In genomic region chr12:57145460-57146059, GRCh38 we compare ENCODE assay signal across 13 cellular contexts. TPM values are rescaled to one million over a fixed set of nuclear protein-coding genes. Genes with fewer than 3 reads are reported as not detected.
DNase-seq lines count a peak whose midpoint lies in the region; ATAC-seq and TF ChIP-seq lines count a peak whose summit lies in the region.
"Had no signal": no experiment of that assay in that cellular context is flagged by ENCODE, and none has a peak within 500 bp of the region (broad histone marks: within the 10 kb centered on the region; RNA-seq: fewer than 3 reads in every experiment).

No MANE protein-coding gene starts in this region.

- no peak overlapping the region for H3K14ac ChIP-seq in neuronal stem cell (ENCODE audit: low read length)

- H3K4me3 ChIP-seq in heart left ventricle = no peak overlapping the region
- H3K4me3 ChIP-seq in esophagus squamous epithelium = no peak overlapping the region
- no peak overlapping the region for H3K4me3 ChIP-seq in neuronal stem cell (ENCODE audit: low read length in 2 of 2)
- no peak overlapping the region for H3K4me3 ChIP-seq in upper lobe of right lung
- H3K4me3 ChIP-seq: right lobe of liver had no signal

- H2BK15ac ChIP-seq in neuronal stem cell (ENCODE audit: low read length) = no peak overlapping the region

- peaks cover 10 to 90% (median 56%) of the 10 kb centered on the region in 12 donors for H3K4me1 ChIP-seq in heart left ventricle
- peaks cover 13 to 73% (median 39%) of the 10 kb centered on the region in 3 donors for H3K4me1 ChIP-seq in esophagus squamous epithelium
- peaks cover 4 to 16% of the 10 kb centered on the region in 2 donors for H3K4me1 ChIP-seq in neuronal stem cell (ENCODE audit: control insufficient read depth in 2 of 2, insufficient read depth in 1 of 2, low read depth in 1 of 2, low read length in 2 of 2)
- peaks cover 50% of the 10 kb centered on the region for H3K4me1 ChIP-seq in upper lobe of right lung

- peak overlapping the region; percentile 65 for H3K23ac ChIP-seq in neuronal stem cell (ENCODE audit: low read depth, low read length, poor library complexity)

- ATAC-seq in heart left ventricle (no peak), left cardiac atrium (no peak), upper lobe of right lung (no peak), GM18517 (IDR thresholded peaks at IDR 0.05; ENCODE audit: unreplicated experiment) (no peak)
- ATAC-seq in naive thymus-derived CD8-positive, alpha-beta T cell = no peak

- no peak for TF ChIP-seq POLR2A in heart left ventricle (IDR thresholded peaks at IDR 0.05)
- TF ChIP-seq POLR2A in esophagus squamous epithelium (IDR thresholded peaks at IDR 0.05) = no peak

- TF ChIP-seq CTCF in heart left ventricle (IDR thresholded peaks at IDR 0.05) = no peak
- no peak for TF ChIP-seq CTCF in esophagus squamous epithelium (IDR thresholded peaks at IDR 0.05)
- peak; percentile 8 for TF ChIP-seq CTCF in upper lobe of right lung (IDR thresholded peaks at IDR 0.05)

- no peak overlapping the region for H2AFZ ChIP-seq in neuronal stem cell (ENCODE audit: low read length)

- no peaks in the 10 kb centered on the region for H3K9me3 Mint-ChIP-seq in naive thymus-derived CD8-positive, alpha-beta T cell
- H3K9me3 Mint-ChIP-seq: activated B cell treated with CpG ODN at 0.5 μM for 24 hours; activated naive CD8-positive, alpha-beta T cell treated with anti-CD3 and anti-CD28 coated beads for 36 hours; immature natural killer cell had no signal

- H4K8ac ChIP-seq in neuronal stem cell (ENCODE audit: low read depth, low read length) = no peak overlapping the region

- no peak overlapping the region for H3K18ac ChIP-seq in neuronal stem cell (ENCODE audit: low read length)

- no peak overlapping the region for H2BK12ac ChIP-seq in neuronal stem cell (ENCODE audit: low read length)

- WGBS in heart left ventricle, 4 donors = 56 to 69% (median 60%) methylated on average over 10 of the region's 10 CpGs
- WGBS in esophagus squamous epithelium, 2 donors = 69 to 74% methylated on average over 6 to 8 of the region's 10 CpGs
- WGBS in neuronal stem cell (ENCODE audit: extremely low coverage in 2 of 2, insufficient read length in 2 of 2, insufficient replicate concordance in 1 of 2), 2 donors = no CpG with 5 or more reads among the region's 10 CpGs

- peak overlapping the region; percentile 11 for H3K4ac ChIP-seq in neuronal stem cell (ENCODE audit: low read length)

- H3K36me3 ChIP-seq in heart left ventricle (peaks cover 0 to 84% (median 60%) of the 10 kb centered on the region in 9 donors), esophagus squamous epithelium (peaks cover 25 to 99% (median 40%) of the 10 kb centered on the region in 3 donors), neuronal stem cell (replicated peaks in 1 of 2; ENCODE audit: control insufficient read depth in 2 of 2, insufficient read depth in 2 of 2, low read length in 2 of 2) (peaks cover 43 to 96% of the 10 kb centered on the region in 2 donors), upper lobe of right lung (peaks cover 59% of the 10 kb centered on the region)

- no peaks in the 10 kb centered on the region for H3K27me3 ChIP-seq in heart left ventricle
- no peaks in the 10 kb centered on the region for H3K27me3 ChIP-seq in esophagus squamous epithelium
- H3K27me3 ChIP-seq in neuronal stem cell (ENCODE audit: control insufficient read depth in 3 of 3, insufficient read depth in 3 of 3, low read depth in 1 of 3, low read length in 3 of 3) = no peaks in the 10 kb centered on the region
- no peaks in the 10 kb centered on the region for H3K27me3 ChIP-seq in upper lobe of right lung
- H3K27me3 ChIP-seq: right lobe of liver had no signal

- H3K4me1 Mint-ChIP-seq in naive thymus-derived CD8-positive, alpha-beta T cell = peaks cover 9 to 26% (median 18%) of the 10 kb centered on the region in 4 donors
- H3K4me1 Mint-ChIP-seq: activated B cell treated with CpG ODN at 0.5 μM for 24 hours, immature natural killer cell had no signal

- no peaks in the 10 kb centered on the region for H3K27me3 Mint-ChIP-seq in naive thymus-derived CD8-positive, alpha-beta T cell
- H3K27me3 Mint-ChIP-seq: activated B cell treated with CpG ODN at 0.5 μM for 24 hours; activated naive CD8-positive, alpha-beta T cell treated with anti-CD3 and anti-CD28 coated beads for 36 hours had no signal

- no peaks in the 10 kb centered on the region for H3K36me3 Mint-ChIP-seq in naive thymus-derived CD8-positive, alpha-beta T cell
- H3K36me3 Mint-ChIP-seq: activated naive CD8-positive, alpha-beta T cell treated with anti-CD3 and anti-CD28 coated beads for 36 hours; immature natural killer cell had no signal

- H2BK5ac ChIP-seq in neuronal stem cell (ENCODE audit: low read length) = peak overlapping the region; percentile 33

- H3K79me1 ChIP-seq in neuronal stem cell (ENCODE audit: low read depth, low read length) = peaks cover 4% of the 10 kb centered on the region

- no peak overlapping the region for H3K9ac ChIP-seq in neuronal stem cell (ENCODE audit: low read depth, low read length, poor library complexity)

- intact Hi-C loops in heart left ventricle (cut with DNase I) = no loop called here
- intact Hi-C loops in left cardiac atrium (cut with DNase I) = no loop called here
- intact Hi-C loops in esophagus squamous epithelium (cut with DNase I) = no loop called here
- intact Hi-C loops in upper lobe of right lung (cut with DNase I) = no loop called here

- H2AK5ac ChIP-seq in neuronal stem cell (ENCODE audit: low read depth, low read length) = no peak overlapping the region

- H4K91ac ChIP-seq in neuronal stem cell (ENCODE audit: low read depth, low read length, poor library complexity) = no peak overlapping the region

- no peak overlapping the region for H2BK120ac ChIP-seq in neuronal stem cell (ENCODE audit: low read depth, low read length)

- H3K27ac ChIP-seq in heart left ventricle (peak overlapping the region in 10 of 12 donors; percentile 9 to 95 (median 82)), esophagus squamous epithelium (peak overlapping the region in 3 of 4 donors; percentile 11 to 87 (median 67)), neuronal stem cell (replicated peaks; ENCODE audit: low read length) (no peak overlapping the region), upper lobe of right lung (peak overlapping the region; percentile 58)

- no peak overlapping the region for H3K4me2 ChIP-seq in neuronal stem cell (ENCODE audit: insufficient read depth, low read length, poor library complexity, severe bottlenecking)

- DNase-seq in heart left ventricle (no peak), left cardiac atrium (no peak), esophagus squamous epithelium (lab: John Stamatoyannopoulos, UW) (no peak), neuronal stem cell (ENCODE audit: low spot score) (no peak), upper lobe of right lung (no peak), NCI-H1436 treated with DMSO at 0.1 percent for 48 hours (lab: John Stamatoyannopoulos, UW) (no peak)
- no peak for DNase-seq in naive thymus-derived CD8-positive, alpha-beta T cell
- DNase-seq: ACHN; activated B cell treated with CpG ODN at 0.5 μM for 24 hours; activated naive CD8-positive, alpha-beta T cell treated with anti-CD3 and anti-CD28 coated beads for 36 hours; immature natural killer cell; right lobe of liver had no signal

- no peak overlapping the region for H3K4me3 Mint-ChIP-seq in naive thymus-derived CD8-positive, alpha-beta T cell
- H3K4me3 Mint-ChIP-seq: activated B cell treated with CpG ODN at 0.5 μM for 24 hours; activated naive CD8-positive, alpha-beta T cell treated with anti-CD3 and anti-CD28 coated beads for 36 hours; immature natural killer cell had no signal

- H3K9me3 ChIP-seq in heart left ventricle = no peaks in the 10 kb centered on the region
- H3K9me3 ChIP-seq in esophagus squamous epithelium = no peaks in the 10 kb centered on the region
- H3K9me3 ChIP-seq in neuronal stem cell (replicated peaks in 1 of 2; ENCODE audit: control insufficient read depth in 2 of 2, insufficient read depth in 1 of 2, low read depth in 1 of 2, low read length in 2 of 2) = no peaks in the 10 kb centered on the region
- H3K9me3 ChIP-seq in upper lobe of right lung = no peaks in the 10 kb centered on the region
- H3K9me3 ChIP-seq: right lobe of liver had no signal

- POLR2A ChIA-PET in naive thymus-derived CD8-positive, alpha-beta T cell (lab: Charles Lee) = no interaction called here

- H3K27ac Mint-ChIP-seq in naive thymus-derived CD8-positive, alpha-beta T cell = no peak overlapping the region
- H3K27ac Mint-ChIP-seq: activated B cell treated with CpG ODN at 0.5 μM for 24 hours; activated naive CD8-positive, alpha-beta T cell treated with anti-CD3 and anti-CD28 coated beads for 36 hours; immature natural killer cell had no signal

RNA-seq across cellular contexts. Expression of gene LRP1-AS, which starts 1.9 kb away (rescaled TPM):
- total RNA-seq in heart left ventricle (not detected), left cardiac atrium (not detected), esophagus squamous epithelium (not detected), upper lobe of right lung (not detected)
- polyA plus RNA-seq in heart left ventricle = not detected
- not detected for polyA plus RNA-seq in neuronal stem cell (2013, experiment 1 of 2)
- not detected for polyA plus RNA-seq in neuronal stem cell (2013, experiment 2 of 2)
- total RNA-seq in naive thymus-derived CD8-positive, alpha-beta T cell = not detected
- polyA plus RNA-seq in naive thymus-derived CD8-positive, alpha-beta T cell = not detected
- total RNA-seq: activated B cell treated with CpG ODN at 0.5 μM for 24 hours; activated naive CD8-positive, alpha-beta T cell treated with anti-CD3 and anti-CD28 coated beads for 36 hours; right lobe of liver had no signal
- polyA plus RNA-seq: immature natural killer cell had no signal

RNA-seq across cellular contexts. Expression of gene LRP1, which starts 17.3 kb away (rescaled TPM):
- 100 to 1,000 TPM in 4 of 9 donors, 10 to 100 TPM in 5; 51.5 to 316 (median 71.1) TPM for total RNA-seq in heart left ventricle
- polyA plus RNA-seq in heart left ventricle = 10 to 100 TPM; 23.0 to 31.5 TPM
- 100 to 1,000 TPM; 188 to 222 TPM for total RNA-seq in left cardiac atrium
- 100 to 1,000 TPM in 1 of 4 donors, 10 to 100 TPM in 3; 60.8 to 147 (median 81.9) TPM for total RNA-seq in esophagus squamous epithelium
- polyA plus RNA-seq in neuronal stem cell (2013, experiment 1 of 2) = 13.3 TPM
- 12.4 TPM for polyA plus RNA-seq in neuronal stem cell (2013, experiment 2 of 2)
- 261 TPM for total RNA-seq in upper lobe of right lung
- 1 to 10 TPM; 4.9 to 6.0 TPM for total RNA-seq in naive thymus-derived CD8-positive, alpha-beta T cell
- polyA plus RNA-seq in naive thymus-derived CD8-positive, alpha-beta T cell = under 1 TPM in 2 of 3 donors, not detected in 1; 0.51 to 0.52 TPM

RNA-seq across cellular contexts. Expression of gene STAT6, which starts 34.4 kb away (rescaled TPM):
- total RNA-seq in heart left ventricle (10 to 100 TPM; 31.6 to 87.7 (median 37.6) TPM), left cardiac atrium (10 to 100 TPM; 77.7 to 78.1 TPM), esophagus squamous epithelium (100 to 1,000 TPM in 2 of 4 donors, 10 to 100 TPM in 2; 72.7 to 138 (median 102) TPM), upper lobe of right lung (230 TPM)
- 10 to 100 TPM; 39.6 to 41.0 TPM for polyA plus RNA-seq in heart left ventricle
- 9.9 TPM for polyA plus RNA-seq in neuronal stem cell (2013, experiment 1 of 2)
- polyA plus RNA-seq in neuronal stem cell (2013, experiment 2 of 2) = 8.0 TPM
- total RNA-seq in naive thymus-derived CD8-positive, alpha-beta T cell = 100 to 1,000 TPM; 298 to 316 TPM
- 10 to 100 TPM; 80.2 to 97.1 (median 80.5) TPM for polyA plus RNA-seq in naive thymus-derived CD8-positive, alpha-beta T cell

RNA-seq across cellular contexts. Expression of gene NAB2, which starts 56.6 kb away (rescaled TPM):
- total RNA-seq in heart left ventricle (10 to 100 TPM in 8 of 9 donors, 1 to 10 TPM in 1; 8.7 to 20.3 (median 11.8) TPM), left cardiac atrium (10 to 100 TPM; 11.1 to 17.1 TPM), esophagus squamous epithelium (10 to 100 TPM in 3 of 4 donors, 1 to 10 TPM in 1; 9.1 to 25.2 (median 13.3) TPM), upper lobe of right lung (37.3 TPM)
- polyA plus RNA-seq in heart left ventricle = 10 to 100 TPM; 10.7 to 30.1 TPM
- polyA plus RNA-seq in neuronal stem cell (2013, experiment 1 of 2) = 51.0 TPM
- 47.9 TPM for polyA plus RNA-seq in neuronal stem cell (2013, experiment 2 of 2)
- 10 to 100 TPM; 16.0 to 19.2 TPM for total RNA-seq in naive thymus-derived CD8-positive, alpha-beta T cell
- polyA plus RNA-seq in naive thymus-derived CD8-positive, alpha-beta T cell = 1 to 10 TPM; 1.2 to 4.0 (median 1.3) TPM

Comparison
In these comparisons a context has a peak if more than half of its experiments do, and no peak if none do; other contexts are left out.
1. RNA of gene LRP1, which starts 17.3 kb away (total RNA-seq): 261 TPM in upper lobe of right lung (single experiment), 188 to 222 TPM in left cardiac atrium, 60.8 to 147 TPM in esophagus squamous epithelium and 51.5 to 316 TPM in heart left ventricle; 4.9 to 6.0 TPM in naive thymus-derived CD8-positive, alpha-beta T cell; every median in the first group is over 4 times any median in the second.